In the genomic region with DNA sequence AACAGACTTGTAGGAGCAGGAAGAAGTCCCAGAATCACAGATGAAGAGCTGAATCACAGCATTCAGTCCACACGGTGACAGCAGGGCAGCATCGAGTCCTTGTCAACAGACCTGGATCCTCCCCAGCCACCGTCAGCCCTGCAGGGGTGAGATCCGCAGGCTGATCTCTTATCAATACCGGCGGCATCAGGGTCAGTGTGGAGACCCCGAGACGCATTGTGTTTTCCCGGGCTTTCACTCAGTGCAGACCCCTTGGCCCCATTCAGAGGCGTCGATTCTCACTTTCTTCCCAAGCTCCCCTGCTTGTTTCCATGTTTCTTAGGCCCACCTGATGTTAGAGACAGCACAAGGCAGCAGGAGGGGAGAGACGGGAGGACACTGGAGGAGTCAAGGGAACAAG, we compare ENCODE assay signal across 28 cellular contexts.
"Had no signal": no experiment of that assay in that cellular context is flagged by ENCODE, and none has a peak within 500 bp of the region (broad histone marks: within the 10 kb centered on the region; RNA-seq: fewer than 3 reads in every experiment).

No MANE protein-coding gene starts in this region.

- H3K36me3 Mint-ChIP-seq: stimulated activated effector memory CD8-positive, alpha-beta T cell treated with anti-CD3 and anti-CD28 coated beads, Interleukin-12 subunit alpha, Interleukin-12 subunit beta, amount 100 ng/mL, for 72 hours had no signal

- ATAC-seq: naive thymus-derived CD8-positive, alpha-beta T cell; psoas muscle; right cardiac atrium; stimulated activated naive B cell treated with anti-CD40 and anti-IgM and Interleukin-4, amounts not matched to agents 10 μg/mL and 1 μg/mL and 100 μg/mL, for 72 hours had no signal

- H2AFZ ChIP-seq: parathyroid adenoma had no signal

- H3K79me2 ChIP-seq: parathyroid adenoma had no signal

- H3K27ac ChIP-seq: ovary, parathyroid adenoma, psoas muscle, right lobe of liver, sigmoid colon, stomach, thoracic aorta, thyroid gland, tibial nerve, upper lobe of left lung, vagina had no signal

- H3K27ac Mint-ChIP-seq: naive thymus-derived CD8-positive, alpha-beta T cell; nephron progenitor cell; progenitor cell of endocrine pancreas; stimulated activated effector memory CD8-positive, alpha-beta T cell treated with anti-CD3 and anti-CD28 coated beads, Interleukin-12 subunit alpha, Interleukin-12 subunit beta, amount 100 ng/mL, for 72 hours; stimulated activated naive B cell treated with anti-CD40 and anti-IgM and Interleukin-4, amounts not matched to agents 10 μg/mL and 1 μg/mL and 100 μg/mL, for 72 hours; stimulated activated naive CD8-positive, alpha-beta T cell treated with anti-CD3 and anti-CD28 coated beads, Interleukin-15, Interleukin-2, amounts not matched to agents 100 ng/mL and 50 ng/mL, for 24 hours had no signal

- H3K4me1 ChIP-seq: psoas muscle, right lobe of liver, sigmoid colon, stomach, thyroid gland, tibial nerve, upper lobe of left lung, vagina had no signal

- DNase-seq: naive thymus-derived CD8-positive, alpha-beta T cell; nephron progenitor cell; occipital lobe; ovary; posterior cingulate gyrus; psoas muscle; right cardiac atrium; right lobe of liver; sigmoid colon; small intestine; stimulated activated CD4-positive, alpha-beta T cell treated with anti-CD3 and anti-CD28 coated beads, Interleukin-15, amount 100 ng/mL, for 24 hours; stimulated activated CD4-positive, alpha-beta T cell treated with anti-CD3 and anti-CD28 coated beads, Interleukin-2, amount 100 ng/mL, for 24 hours; stimulated activated CD4-positive, alpha-beta T cell treated with anti-CD3 and anti-CD28 coated beads, Interleukin-2, amount 100 ng/mL, for 48 hours; stimulated activated CD4-positive, alpha-beta T cell treated with anti-CD3 and anti-CD28 coated beads, Interleukin-4, amount 100 ng/mL, for 24 hours; stimulated activated naive B cell treated with anti-CD40 and anti-IgM and Interleukin-4, amounts not matched to agents 10 μg/mL and 1 μg/mL and 100 μg/mL, for 72 hours; stimulated activated naive CD4-positive, alpha-beta T cell treated with Interleukin-2 at 50 U/mL for 16 hours; stomach; thyroid gland; trophoblast cell; upper lobe of left lung had no signal

- H3K4me3 ChIP-seq: ovary, psoas muscle, right lobe of liver, sigmoid colon, stomach, thoracic aorta, thyroid gland, tibial nerve, upper lobe of left lung, vagina had no signal

- H3K9ac ChIP-seq: parathyroid adenoma had no signal

- H3K9me3 ChIP-seq: ovary, right lobe of liver, thyroid gland, vagina had no signal

- H3K27me3 ChIP-seq: ovary, right lobe of liver, thyroid gland, tibial nerve, upper lobe of left lung, vagina had no signal

- H3K36me3 ChIP-seq: ovary, right lobe of liver, sigmoid colon, stomach, thoracic aorta, thyroid gland, tibial nerve, upper lobe of left lung, vagina had no signal

- H3K4me3 Mint-ChIP-seq: naive thymus-derived CD8-positive, alpha-beta T cell; nephron progenitor cell; neural crest cell; stimulated activated effector memory CD8-positive, alpha-beta T cell treated with anti-CD3 and anti-CD28 coated beads, Interleukin-12 subunit alpha, Interleukin-12 subunit beta, amount 100 ng/mL, for 72 hours; stimulated activated naive B cell treated with anti-CD40 and anti-IgM and Interleukin-4, amounts not matched to agents 10 μg/mL and 1 μg/mL and 100 μg/mL, for 72 hours; stimulated activated naive CD8-positive, alpha-beta T cell treated with anti-CD3 and anti-CD28 coated beads, Interleukin-15, Interleukin-2, amounts not matched to agents 100 ng/mL and 50 ng/mL, for 24 hours had no signal

- H3K4me1 Mint-ChIP-seq: naive thymus-derived CD8-positive, alpha-beta T cell; stimulated activated effector memory CD8-positive, alpha-beta T cell treated with anti-CD3 and anti-CD28 coated beads, Interleukin-12 subunit alpha, Interleukin-12 subunit beta, amount 100 ng/mL, for 72 hours; stimulated activated naive B cell treated with anti-CD40 and anti-IgM and Interleukin-4, amounts not matched to agents 10 μg/mL and 1 μg/mL and 100 μg/mL, for 72 hours had no signal
